ENCODE assay signal across 28 cellular contexts in the genomic region with DNA sequence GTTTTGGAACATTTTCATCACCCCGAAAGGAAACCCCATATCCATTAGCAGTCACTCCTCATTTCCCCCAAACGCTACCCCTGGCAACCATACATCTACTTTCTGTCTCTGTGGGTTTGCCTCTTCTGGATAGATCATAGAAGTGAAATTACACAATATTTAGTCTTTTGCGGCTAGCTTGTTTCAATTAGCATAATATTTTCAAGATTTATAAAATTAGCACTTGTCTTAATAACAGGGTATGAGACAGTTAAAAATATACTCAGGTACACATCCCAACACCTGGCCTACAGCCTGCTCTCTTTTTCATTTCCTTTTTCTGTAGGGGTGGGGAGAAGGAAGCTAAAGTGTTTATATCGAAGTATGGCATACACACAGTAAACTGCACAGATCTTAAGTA.
DNase-seq lines count a peak whose midpoint lies in the region; ATAC-seq and TF ChIP-seq lines count a peak whose summit lies in the region.
"Had no signal": no experiment of that assay in that cellular context is flagged by ENCODE, and none has a peak within 500 bp of the region (broad histone marks: within the 10 kb centered on the region; RNA-seq: fewer than 3 reads in every experiment).

No MANE protein-coding gene starts in this region.

- H3K27ac ChIP-seq in neural progenitor cell = no peak overlapping the region
- no peak overlapping the region for H3K27ac ChIP-seq in esophagus squamous epithelium
- H3K27ac ChIP-seq in thyroid gland = no peak overlapping the region
- H3K27ac ChIP-seq: BLaER1 treated with 17β-estradiol and CSF1 and Interleukin-3, amounts not matched to agents 10 nM and 100 nM; coronary artery had no signal

- no peaks in the 10 kb centered on the region for H3K4me1 Mint-ChIP-seq in neural progenitor cell
- H3K4me1 Mint-ChIP-seq: activated CD4-positive, alpha-beta memory T cell treated with anti-CD3 and anti-CD28 coated beads, Interleukin-2, amount 10 ng/mL, durations not matched to agents 7 days and 5 days; stimulated activated effector memory CD8-positive, alpha-beta T cell treated with anti-CD3 and anti-CD28 coated beads, Interleukin-12 subunit alpha, Interleukin-12 subunit beta, amount 100 ng/mL, for 72 hours had no signal

- WGBS in esophagus squamous epithelium, 2 donors = 89 to 90% methylated on average over 4 of the region's 4 CpGs
- 94 to 97% methylated on average over 4 of the region's 4 CpGs for WGBS in thyroid gland, 2 donors

- H3K4me2 ChIP-seq in neural progenitor cell = no peak overlapping the region
- H3K4me2 ChIP-seq: BLaER1 treated with 17β-estradiol and CSF1 and Interleukin-3, amounts not matched to agents 10 nM and 100 nM; SK-N-SH had no signal

- no peaks in the 10 kb centered on the region for H4K20me1 ChIP-seq in neural progenitor cell (ENCODE audit: low read depth)
- H4K20me1 ChIP-seq: BLaER1 treated with 17β-estradiol and CSF1 and Interleukin-3, amounts not matched to agents 10 nM and 100 nM had no signal

- TF ChIP-seq POLR2A in esophagus squamous epithelium (IDR thresholded peaks at IDR 0.05) (no peak), thyroid gland (IDR thresholded peaks at IDR 0.05) (no peak)

- H3K79me2 ChIP-seq in neural progenitor cell (ENCODE audit: low read depth) = no peaks in the 10 kb centered on the region

- H2AFZ ChIP-seq in neural progenitor cell (replicated peaks) = no peak overlapping the region

- no peaks in the 10 kb centered on the region for H3K36me3 Mint-ChIP-seq in neural progenitor cell
- H3K36me3 Mint-ChIP-seq: natural killer cell treated with Interleukin-12 subunit alpha and Interleukin-12 subunit beta and Interleukin-15 and Interleukin-18, amount 100 ng/mL, for 72 hours; stimulated activated effector memory CD8-positive, alpha-beta T cell treated with anti-CD3 and anti-CD28 coated beads, Interleukin-12 subunit alpha, Interleukin-12 subunit beta, amount 100 ng/mL, for 72 hours had no signal

- ATAC-seq in GM19395 (IDR thresholded peaks at IDR 0.05; ENCODE audit: unreplicated experiment) = peak; percentile 73
- peak; percentile 48 for ATAC-seq in GM21619 (IDR thresholded peaks at IDR 0.05; ENCODE audit: unreplicated experiment)
- ATAC-seq in HG03354 (IDR thresholded peaks at IDR 0.05; ENCODE audit: poor library complexity, severe bottlenecking, unreplicated experiment) = peak; percentile 63
- ATAC-seq: effector memory CD8-positive, alpha-beta T cell; natural killer cell treated with Interleukin-12 subunit alpha and Interleukin-12 subunit beta and Interleukin-15 and Interleukin-18, amount 100 ng/mL, for 72 hours; stimulated activated effector memory CD8-positive, alpha-beta T cell treated with anti-CD3 and anti-CD28 coated beads, Interleukin-12 subunit alpha, Interleukin-12 subunit beta, amount 100 ng/mL, for 72 hours had no signal

- intact Hi-C loops in esophagus squamous epithelium (cut with DNase I) = no loop called here
- intact Hi-C loops in thyroid gland (cut with DNase I) = no loop called here

- no peaks in the 10 kb centered on the region for H3K9me3 Mint-ChIP-seq in neural progenitor cell
- H3K9me3 Mint-ChIP-seq: effector memory CD8-positive, alpha-beta T cell; natural killer cell treated with Interleukin-12 subunit alpha and Interleukin-12 subunit beta and Interleukin-15 and Interleukin-18, amount 100 ng/mL, for 72 hours; stimulated activated effector memory CD8-positive, alpha-beta T cell treated with anti-CD3 and anti-CD28 coated beads, Interleukin-12 subunit alpha, Interleukin-12 subunit beta, amount 100 ng/mL, for 72 hours had no signal

- no peaks in the 10 kb centered on the region for H3F3A ChIP-seq in neural progenitor cell (ENCODE audit: low read depth)

- peaks cover 2% of the 10 kb centered on the region for H3K27me3 Mint-ChIP-seq in neural progenitor cell (ENCODE audit: insufficient read depth, low read depth)
- H3K27me3 Mint-ChIP-seq: activated CD4-positive, alpha-beta memory T cell treated with anti-CD3 and anti-CD28 coated beads, Interleukin-2, amount 10 ng/mL, durations not matched to agents 7 days and 5 days; effector memory CD8-positive, alpha-beta T cell; natural killer cell treated with Interleukin-12 subunit alpha and Interleukin-12 subunit beta and Interleukin-15 and Interleukin-18, amount 100 ng/mL, for 72 hours; type B pancreatic cell had no signal

- H3K27me3 ChIP-seq in neural progenitor cell (no peaks in the 10 kb centered on the region), esophagus squamous epithelium (no peaks in the 10 kb centered on the region), thyroid gland (no peaks in the 10 kb centered on the region)
- H3K27me3 ChIP-seq: BLaER1 treated with 17β-estradiol and CSF1 and Interleukin-3, amounts not matched to agents 10 nM and 100 nM had no signal

- H3K36me3 ChIP-seq in neural progenitor cell = no peaks in the 10 kb centered on the region
- no peaks in the 10 kb centered on the region for H3K36me3 ChIP-seq in esophagus squamous epithelium
- no peaks in the 10 kb centered on the region for H3K36me3 ChIP-seq in thyroid gland

- H3K4me3 Mint-ChIP-seq in neural progenitor cell = no peak overlapping the region
- H3K4me3 Mint-ChIP-seq: activated CD4-positive, alpha-beta memory T cell treated with anti-CD3 and anti-CD28 coated beads, Interleukin-2, amount 10 ng/mL, durations not matched to agents 7 days and 5 days; effector memory CD8-positive, alpha-beta T cell; natural killer cell treated with Interleukin-12 subunit alpha and Interleukin-12 subunit beta and Interleukin-15 and Interleukin-18, amount 100 ng/mL, for 72 hours; stimulated activated effector memory CD8-positive, alpha-beta T cell treated with anti-CD3 and anti-CD28 coated beads, Interleukin-12 subunit alpha, Interleukin-12 subunit beta, amount 100 ng/mL, for 72 hours; type B pancreatic cell had no signal

- H3K9ac ChIP-seq in neural progenitor cell = no peak overlapping the region
- H3K9ac ChIP-seq: BLaER1 treated with 17β-estradiol and CSF1 and Interleukin-3, amounts not matched to agents 10 nM and 100 nM; SK-N-SH had no signal

- no peak for TF ChIP-seq CTCF in neural progenitor cell (IDR thresholded peaks at IDR 0.05)
- TF ChIP-seq CTCF in esophagus squamous epithelium (IDR thresholded peaks at IDR 0.05) = no peak
- TF ChIP-seq CTCF in thyroid gland (IDR thresholded peaks at IDR 0.05) = no peak

- peak overlapping the region; percentile 48 for H3K27ac Mint-ChIP-seq in neural progenitor cell
- H3K27ac Mint-ChIP-seq: activated CD4-positive, alpha-beta memory T cell treated with anti-CD3 and anti-CD28 coated beads, Interleukin-2, amount 10 ng/mL, durations not matched to agents 7 days and 5 days; effector memory CD8-positive, alpha-beta T cell; natural killer cell treated with Interleukin-12 subunit alpha and Interleukin-12 subunit beta and Interleukin-15 and Interleukin-18, amount 100 ng/mL, for 72 hours; stimulated activated effector memory CD8-positive, alpha-beta T cell treated with anti-CD3 and anti-CD28 coated beads, Interleukin-12 subunit alpha, Interleukin-12 subunit beta, amount 100 ng/mL, for 72 hours; type B pancreatic cell had no signal

- H3K4me3 ChIP-seq in neural progenitor cell (no peak overlapping the region), esophagus squamous epithelium (no peak overlapping the region), thyroid gland (replicated peaks in 1 of 3) (no peak overlapping the region)
- H3K4me3 ChIP-seq: BLaER1 treated with 17β-estradiol and CSF1 and Interleukin-3, amounts not matched to agents 10 nM and 100 nM; coronary artery had no signal

- H3K4me1 ChIP-seq in neural progenitor cell (peaks cover 5% of the 10 kb centered on the region), esophagus squamous epithelium (no peaks in the 10 kb centered on the region), thyroid gland (no peaks in the 10 kb centered on the region)

- DNase-seq in neural progenitor cell (ENCODE audit: low spot score) = no peak
- DNase-seq in D341Med (ENCODE audit: low spot score) = no peak
- no peak for DNase-seq in esophagus squamous epithelium (lab: John Stamatoyannopoulos, UW)
- no peak for DNase-seq in thyroid gland
- DNase-seq: activated CD4-positive, alpha-beta memory T cell treated with anti-CD3 and anti-CD28 coated beads, Interleukin-2, amount 10 ng/mL, durations not matched to agents 7 days and 5 days; activated CD4-positive, alpha-beta T cell treated with anti-CD3 and anti-CD28 coated beads for 1 hour; activated CD8-positive, alpha-beta memory T cell treated with anti-CD3 and anti-CD28 coated beads, Interleukin-2, amount 50 U/mL, for 4 hours; activated naive CD4-positive, alpha-beta T cell treated with Interleukin-2 at 50 U/mL for 16 hours; caudate nucleus; COR-L47; effector memory CD8-positive, alpha-beta T cell; glutamatergic neuron; Kasumi-1; mammary epithelial cell; NCI-H146; NCI-H446; NCI-H774; OCI-M1; SK-N-SH; T-helper 2 cell had no signal

- H3K9me3 ChIP-seq in neural progenitor cell (ENCODE audit: low read depth) (no peaks in the 10 kb centered on the region), esophagus squamous epithelium (no peaks in the 10 kb centered on the region), thyroid gland (no peaks in the 10 kb centered on the region)
- H3K9me3 ChIP-seq: BLaER1 treated with 17β-estradiol and CSF1 and Interleukin-3, amounts not matched to agents 10 nM and 100 nM; SK-N-SH had no signal
